22 cellular contexts compared by ENCODE assay signal in the genomic region with DNA sequence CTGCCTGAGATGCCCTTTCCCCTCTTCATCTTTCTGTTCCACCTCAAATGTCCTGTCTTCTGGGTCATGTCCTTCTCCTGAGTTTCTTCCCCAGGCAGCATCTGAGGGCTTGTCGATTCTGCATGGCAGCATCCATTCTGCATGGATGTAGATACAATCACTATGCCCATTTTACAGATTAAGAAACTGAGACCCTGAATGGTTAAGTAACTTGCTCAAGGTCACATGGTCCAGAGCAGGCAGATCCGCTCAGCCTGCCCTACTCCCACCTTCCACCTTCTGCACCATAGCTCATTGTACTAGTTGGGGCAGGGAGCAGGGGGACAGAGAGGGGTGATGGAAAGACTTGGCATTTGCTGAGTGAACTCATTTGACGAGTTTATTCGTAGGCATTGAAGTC.
"Had no signal": no experiment of that assay in that cellular context is flagged by ENCODE, and none has a peak within 500 bp of the region (broad histone marks: within the 10 kb centered on the region; RNA-seq: fewer than 3 reads in every experiment).

No MANE protein-coding gene starts in this region.

- H3K27me3 ChIP-seq: neural progenitor cell, neutrophil, right atrium auricular region, suprapubic skin, tibial artery, uterus had no signal

- DNase-seq: islet precursor cell; left ventricle myocardium inferior; mesendoderm; naive B cell; natural killer cell; nephron progenitor cell; occipital lobe; stimulated activated CD4-positive, alpha-beta T cell treated with anti-CD3 and anti-CD28 coated beads, Interleukin-4, amount 100 ng/mL, for 24 hours; stimulated activated naive CD4-positive, alpha-beta T cell; tibial artery; trophoblast cell; uterus had no signal

- ATAC-seq: natural killer cell; sciatic nerve; stimulated activated effector memory CD8-positive, alpha-beta T cell treated with anti-CD3 and anti-CD28 coated beads, Interleukin-12 subunit alpha, Interleukin-12 subunit beta, amount 100 ng/mL, for 72 hours had no signal

- H3K36me3 ChIP-seq: left ventricle myocardium inferior, neural progenitor cell, right atrium auricular region, suprapubic skin, thoracic aorta, tibial artery, uterus had no signal

- H3K9ac ChIP-seq: neural progenitor cell, parathyroid adenoma had no signal

- H2AFZ ChIP-seq: neural progenitor cell, parathyroid adenoma had no signal

- H3K79me2 ChIP-seq: parathyroid adenoma had no signal

- H3K27ac ChIP-seq: left ventricle myocardium inferior, neural progenitor cell, neutrophil, parathyroid adenoma, right atrium auricular region, skin epidermis, suprapubic skin, thoracic aorta, tibial artery, uterus had no signal

- H3K4me2 ChIP-seq: neural progenitor cell had no signal

- H3K4me1 ChIP-seq: left ventricle myocardium inferior, neural progenitor cell, parathyroid adenoma, right atrium auricular region, tibial artery, uterus had no signal

- H3K4me3 ChIP-seq: left ventricle myocardium inferior, lung, neural progenitor cell, right atrium auricular region, skin epidermis, suprapubic skin, thoracic aorta, tibial artery, uterus had no signal

- H3K9me3 ChIP-seq: left ventricle myocardium inferior, neutrophil, right atrium auricular region, suprapubic skin, thoracic aorta, tibial artery, uterus had no signal
